ENCODE assay signal across 8 cellular contexts in genomic region chr4:151674804-151675290, GRCh38.
DNase-seq lines count a peak whose midpoint lies in the region; ATAC-seq and TF ChIP-seq lines count a peak whose summit lies in the region.

No MANE protein-coding gene starts in this region.

- DNase-seq in AG20443 (ENCODE audit: low spot score) (peak; percentile 68), WERI-Rb-1 (peak; percentile 93), cardiac muscle cell (ENCODE audit: low read depth in 1 of 2, low spot score in 1 of 2) (peak; percentile 56 to 78), omental fat pad (ENCODE audit: low spot score) (no peak), OCI-M1 (lab: John Stamatoyannopoulos, UW) (no peak)
- no peak for DNase-seq in stimulated activated CD4-positive, alpha-beta T cell treated with anti-CD3 and anti-CD28 coated beads, Interleukin-15, amount 100 ng/mL, for 24 hours

- H3K9me3 ChIP-seq in WERI-Rb-1 (ENCODE audit: severe bottlenecking) (no peaks in the 10 kb centered on the region), cardiac muscle cell (ENCODE audit: low read depth) (no peaks in the 10 kb centered on the region)

- TF ChIP-seq CTCF in WERI-Rb-1 (IDR thresholded peaks at IDR 0.05; ENCODE audit: low read depth, low read length): no peak
- no peak for TF ChIP-seq CTCF in cardiac muscle cell (IDR thresholded peaks at IDR 0.05; ENCODE audit: low read depth, low read length)
- TF ChIP-seq CTCF in omental fat pad (IDR thresholded peaks at IDR 0.05): no peak

- H3K4me3 ChIP-seq in WERI-Rb-1 (ENCODE audit: low read depth, low read length) (peak overlapping the region; percentile 39), cardiac muscle cell (no peak overlapping the region)

- ATAC-seq in omental fat pad (ENCODE audit: low FRiP score) (peak; percentile 83), HG03565 (IDR thresholded peaks at IDR 0.05; ENCODE audit: unreplicated experiment) (no peak), HG03521 (IDR thresholded peaks at IDR 0.05; ENCODE audit: unreplicated experiment) (no peak)

- peaks cover 70% of the 10 kb centered on the region for H3K4me1 ChIP-seq in cardiac muscle cell (ENCODE audit: low read depth)

- H3K27me3 ChIP-seq in WERI-Rb-1 (ENCODE audit: insufficient read depth, low read depth, severe bottlenecking) (no peaks in the 10 kb centered on the region), cardiac muscle cell (no peaks in the 10 kb centered on the region)

- peak overlapping the region; percentile 88 for H3K27ac ChIP-seq in WERI-Rb-1
- peak overlapping the region; percentile 74 for H3K27ac ChIP-seq in cardiac muscle cell

- H3K36me3 ChIP-seq in WERI-Rb-1 (no peaks in the 10 kb centered on the region), cardiac muscle cell (no peaks in the 10 kb centered on the region)

Comparison
In these comparisons a context has a peak if more than half of its experiments do, and no peak if none do; other contexts are left out.
1. DNase-seq: peak in AG20443 (single experiment), WERI-Rb-1 (single experiment) and cardiac muscle cell (2 of 2); none in omental fat pad (single experiment), OCI-M1 (single experiment) and stimulated activated CD4-positive, alpha-beta T cell treated with anti-CD3 and anti-CD28 coated beads, Interleukin-15, amount 100 ng/mL, for 24 hours (single experiment).